In genomic region chr3:169871129-169871886, GRCh38 we compare ENCODE assay signal across 14 cellular contexts. TPM values are rescaled to one million over a fixed set of nuclear protein-coding genes. Genes with fewer than 3 reads are reported as not detected.
A peak's percentile ranks its signal among the peaks of the same experiment; 100 is the strongest.
DNase-seq lines count a peak whose midpoint lies in the region; ATAC-seq, FAIRE-seq and TF ChIP-seq lines count a peak whose summit lies in the region.
"Had no signal": no experiment of that assay in that cellular context is flagged by ENCODE, and none has a peak within 500 bp of the region (broad histone marks: within the 10 kb centered on the region; RNA-seq: fewer than 3 reads in every experiment).

No MANE protein-coding gene starts in this region.

- H3K27ac ChIP-seq in CD4-positive, CD25-positive, alpha-beta regulatory T cell (ENCODE audit: insufficient read depth, low read length, poor library complexity, severe bottlenecking): no peak overlapping the region
- H3K27ac ChIP-seq in VCaP (peak overlapping the region; percentile 77), lower lobe of right lung (peak overlapping the region; percentile 19), tibial nerve (peak overlapping the region in 1 of 4 donors; percentile 60)

- peak overlapping the region in 1 of 3 donors; percentile 60 for H3K27ac Mint-ChIP-seq in CD4-positive, CD25-positive, alpha-beta regulatory T cell
- H3K27ac Mint-ChIP-seq: natural killer cell treated with Interleukin-12 subunit alpha and Interleukin-12 subunit beta and Interleukin-15 and Interleukin-18, amount 100 ng/mL, for 72 hours had no signal

- H3K4me1 Mint-ChIP-seq in CD4-positive, CD25-positive, alpha-beta regulatory T cell: peaks cover 5 to 23% (median 13%) of the 10 kb centered on the region in 4 donors

- peaks cover 3% of the 10 kb centered on the region for H3K27me3 ChIP-seq in CD4-positive, CD25-positive, alpha-beta regulatory T cell (ENCODE audit: control insufficient read depth, insufficient read depth, low read length)
- H3K27me3 ChIP-seq in lower lobe of right lung (ENCODE audit: low read depth) (no peaks in the 10 kb centered on the region), tibial nerve (no peaks in the 10 kb centered on the region)

- H3K4me3 Mint-ChIP-seq in CD4-positive, CD25-positive, alpha-beta regulatory T cell: peak overlapping the region in 2 of 4 donors; percentile 9 to 42
- H3K4me3 Mint-ChIP-seq: natural killer cell treated with Interleukin-12 subunit alpha and Interleukin-12 subunit beta and Interleukin-15 and Interleukin-18, amount 100 ng/mL, for 72 hours had no signal

- no peaks in the 10 kb centered on the region for H3K36me3 ChIP-seq in CD4-positive, CD25-positive, alpha-beta regulatory T cell (ENCODE audit: control insufficient read depth, insufficient read depth, low read length)
- H3K36me3 ChIP-seq in lower lobe of right lung: no peaks in the 10 kb centered on the region
- H3K36me3 ChIP-seq in tibial nerve: no peaks in the 10 kb centered on the region

- peaks cover 16% of the 10 kb centered on the region for H3K27me3 Mint-ChIP-seq in CD4-positive, CD25-positive, alpha-beta regulatory T cell

- no peaks in the 10 kb centered on the region for H3K9me3 Mint-ChIP-seq in CD4-positive, CD25-positive, alpha-beta regulatory T cell
- H3K9me3 Mint-ChIP-seq: natural killer cell treated with Interleukin-12 subunit alpha and Interleukin-12 subunit beta and Interleukin-15 and Interleukin-18, amount 100 ng/mL, for 72 hours had no signal

- H3K4me3 ChIP-seq in CD4-positive, CD25-positive, alpha-beta regulatory T cell (ENCODE audit: low read depth, low read length): no peak overlapping the region
- H3K4me3 ChIP-seq in lower lobe of right lung: no peak overlapping the region
- H3K4me3 ChIP-seq in tibial nerve: no peak overlapping the region

- peaks cover 8% of the 10 kb centered on the region for H3K4me1 ChIP-seq in CD4-positive, CD25-positive, alpha-beta regulatory T cell (ENCODE audit: control insufficient read depth, insufficient read depth, low read length, poor library complexity, severe bottlenecking)
- H3K4me1 ChIP-seq in lower lobe of right lung (no peaks in the 10 kb centered on the region), tibial nerve (peaks cover 0 to 3% (median 0%) of the 10 kb centered on the region in 4 donors)

- no peaks in the 10 kb centered on the region for H3K36me3 Mint-ChIP-seq in CD4-positive, CD25-positive, alpha-beta regulatory T cell
- H3K36me3 Mint-ChIP-seq: natural killer cell treated with Interleukin-12 subunit alpha and Interleukin-12 subunit beta and Interleukin-15 and Interleukin-18, amount 100 ng/mL, for 72 hours had no signal

- ATAC-seq in CD4-positive, CD25-positive, alpha-beta regulatory T cell (ENCODE audit: low read depth in 2 of 2): peak; percentile 24 to 53
- ATAC-seq in GM19395 (IDR thresholded peaks at IDR 0.05; ENCODE audit: unreplicated experiment) (peak; percentile 73), lower lobe of right lung (peak; percentile 94 to 95)
- ATAC-seq: natural killer cell treated with Interleukin-12 subunit alpha and Interleukin-12 subunit beta and Interleukin-15 and Interleukin-18, amount 100 ng/mL, for 72 hours had no signal

- TF ChIP-seq CTCF in VCaP (conservative IDR thresholded peaks at IDR 0.05) (no peak), lower lobe of right lung (IDR thresholded peaks at IDR 0.05) (no peak), D721Med (IDR thresholded peaks at IDR 0.05; ENCODE audit: insufficient read depth, missing control alignments) (no peak), tibial nerve (IDR thresholded peaks at IDR 0.05) (no peak)

- no peaks in the 10 kb centered on the region for H3K9me3 ChIP-seq in CD4-positive, CD25-positive, alpha-beta regulatory T cell (ENCODE audit: control insufficient read depth in 2 of 2, low read length in 2 of 2)
- H3K9me3 ChIP-seq in lower lobe of right lung (no peaks in the 10 kb centered on the region), tibial nerve (no peaks in the 10 kb centered on the region)

- 64 to 79% methylated on average over 2 of the region's 2 CpGs for WGBS in tibial nerve, 2 donors

- DNase-seq in CD4-positive, CD25-positive, alpha-beta regulatory T cell: peak in 1 of 3 donors; percentile 81
- DNase-seq in lower lobe of right lung (peak; percentile 62), D721Med (ENCODE audit: insufficient read length, low spot score) (no peak), tibial nerve (ENCODE audit: low spot score in 2 of 2) (no peak), NCI-H2081 (lab: John Stamatoyannopoulos, UW) (no peak)
- DNase-seq in effector CD4-positive, alpha-beta T cell: no peak
- DNase-seq: activated CD4-positive, CD25-positive, alpha-beta regulatory T cell treated with anti-CD3 and anti-CD28 coated beads, Interleukin-2, amount 50 U/mL, for 72 hours; activated effector memory CD4-positive, alpha-beta T cell treated with Interleukin-2 at 50 U/mL for 16 hours; EL; kidney had no signal

- FAIRE-seq in D721Med (lab: Jason Lieb, UNC): no peak
- FAIRE-seq: kidney had no signal

- TF ChIP-seq EP300 in tibial nerve (IDR thresholded peaks at IDR 0.05): no peak

- TF ChIP-seq POLR2A in tibial nerve (IDR thresholded peaks at IDR 0.05): no peak

- intact Hi-C loops in lower lobe of right lung (cut with DNase I): no loop called here

RNA-seq across cellular contexts. Expression of gene LRRC31, which starts 1.6 kb away (rescaled TPM):
- total RNA-seq in CD4-positive, CD25-positive, alpha-beta regulatory T cell: not detected
- not detected for polyA plus RNA-seq in CD4-positive, CD25-positive, alpha-beta regulatory T cell
- total RNA-seq in lower lobe of right lung (1.1 TPM), tibial nerve (not detected)
- total RNA-seq: glomerular endothelial cell; natural killer cell treated with Interleukin-12 subunit alpha and Interleukin-12 subunit beta and Interleukin-15 and Interleukin-18, amount 100 ng/mL, for 72 hours had no signal

RNA-seq across cellular contexts. Expression of gene SAMD7, which starts 40.1 kb away (rescaled TPM):
- total RNA-seq in CD4-positive, CD25-positive, alpha-beta regulatory T cell: not detected
- polyA plus RNA-seq in CD4-positive, CD25-positive, alpha-beta regulatory T cell: not detected
- total RNA-seq in lower lobe of right lung: not detected
- not detected for total RNA-seq in tibial nerve
- total RNA-seq: glomerular endothelial cell; kidney; natural killer cell treated with Interleukin-12 subunit alpha and Interleukin-12 subunit beta and Interleukin-15 and Interleukin-18, amount 100 ng/mL, for 72 hours had no signal

RNA-seq across cellular contexts. Expression of gene LRRC34, which starts 58.6 kb away (rescaled TPM):
- total RNA-seq in CD4-positive, CD25-positive, alpha-beta regulatory T cell: not detected
- polyA plus RNA-seq in CD4-positive, CD25-positive, alpha-beta regulatory T cell: under 1 TPM in 3 of 4 donors, not detected in 1; 0.06 to 0.62 (median 0.21) TPM
- total RNA-seq in lower lobe of right lung (4.8 TPM), tibial nerve (10 to 100 TPM in 1 of 4 donors, 1 to 10 TPM in 3; 2.5 to 10.3 (median 4.6) TPM)

RNA-seq across cellular contexts. Expression of gene LRRIQ4, which starts 58.6 kb away (rescaled TPM):
- total RNA-seq in CD4-positive, CD25-positive, alpha-beta regulatory T cell: not detected
- polyA plus RNA-seq in CD4-positive, CD25-positive, alpha-beta regulatory T cell: not detected
- total RNA-seq in lower lobe of right lung (not detected), tibial nerve (not detected)
- total RNA-seq: glomerular endothelial cell; kidney; natural killer cell treated with Interleukin-12 subunit alpha and Interleukin-12 subunit beta and Interleukin-15 and Interleukin-18, amount 100 ng/mL, for 72 hours had no signal

Comparison
In these comparisons a context has a peak if more than half of its experiments do, and no peak if none do; other contexts are left out.
1. ATAC-seq: peak in every context shown above with its lines; median percentile 94 in lower lobe of right lung; 73 in GM19395; 38 in CD4-positive, CD25-positive, alpha-beta regulatory T cell.